In the genomic region with DNA sequence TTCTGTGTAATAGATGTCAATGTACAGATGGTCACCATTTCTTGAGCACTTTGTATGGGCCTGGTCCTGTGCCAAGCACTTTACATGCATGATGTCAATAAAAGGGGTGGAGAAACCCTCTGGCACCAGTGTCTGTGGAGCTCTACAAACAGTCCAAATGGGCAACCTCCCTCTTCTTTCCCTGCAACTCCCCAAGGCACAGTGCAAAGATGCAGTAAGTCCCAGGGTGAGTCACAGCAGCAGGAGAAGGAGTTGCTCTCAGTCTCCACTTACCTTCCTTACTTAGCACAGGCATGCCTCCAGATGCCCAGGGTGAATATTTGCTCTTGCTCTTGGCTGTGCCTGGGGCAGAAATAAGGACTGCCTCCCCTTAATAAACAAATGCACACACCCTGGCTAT, we compare ENCODE assay signal across 18 cellular contexts. TPM values are rescaled to one million over a fixed set of nuclear protein-coding genes. Genes with fewer than 3 reads are reported as not detected.
A peak's percentile ranks its signal among the peaks of the same experiment; 100 is the strongest.
DNase-seq lines count a peak whose midpoint lies in the region; ATAC-seq and TF ChIP-seq lines count a peak whose summit lies in the region.
"Had no signal": no experiment of that assay in that cellular context is flagged by ENCODE, and none has a peak within 500 bp of the region (broad histone marks: within the 10 kb centered on the region; RNA-seq: fewer than 3 reads in every experiment).

No MANE protein-coding gene starts in this region.

- CTCF ChIA-PET in mammary epithelial cell (lab: Charles Lee; ENCODE audit: low non-redundant PET), result no interaction called here
- CTCF ChIA-PET in HEK293T (lab: Yijun Ruan, JAX), result no interaction called here

- H3K4me3 ChIP-seq in Loucy (ENCODE audit: low read length, poor library complexity, severe bottlenecking), result no peak overlapping the region
- H3K4me3 ChIP-seq in mammary epithelial cell (replicated peaks in 1 of 3; ENCODE audit: insufficient read depth in 1 of 3, low read depth in 2 of 3, low read length in 3 of 3), result no peak overlapping the region
- no peak overlapping the region for H3K4me3 ChIP-seq in lung
- H3K4me3 ChIP-seq: BLaER1 had no signal

- no peak for TF ChIP-seq CTCF in Loucy (conservative IDR thresholded peaks at IDR 0.05; ENCODE audit: low read length)
- TF ChIP-seq CTCF in mammary epithelial cell (conservative IDR thresholded peaks at IDR 0.05 in 1 of 2, IDR thresholded peaks at IDR 0.05 in 1 of 2; ENCODE audit: extremely low read depth in 1 of 2, insufficient read depth in 1 of 2, low read depth in 1 of 2, low read length in 2 of 2), result no peak
- no peak for TF ChIP-seq CTCF in lung (IDR thresholded peaks at IDR 0.05; ENCODE audit: control extremely low read depth, extremely low read depth)

- H3K36me3 ChIP-seq in Loucy (ENCODE audit: insufficient read depth, low read length) (peaks cover 15% of the 10 kb centered on the region; the same call in 1 of the 2 replicates), mammary epithelial cell (ENCODE audit: insufficient read depth, low read length) (peaks cover 21% of the 10 kb centered on the region), lung (ENCODE audit: control insufficient read depth in 2 of 2, insufficient read depth in 2 of 2, low read length in 2 of 2) (peaks cover 0 to 2% of the 10 kb centered on the region in 2 donors)

- BruUV-seq in mammary epithelial cell (replicated peaks; lab: Mats Ljungman, UMichigan), result no TSS peak

- H3K27me3 ChIP-seq in Loucy (ENCODE audit: insufficient read depth, low read length, poor library complexity, severe bottlenecking) (no peaks in the 10 kb centered on the region), mammary epithelial cell (ENCODE audit: insufficient read depth, low read length) (no peaks in the 10 kb centered on the region), lung (ENCODE audit: control insufficient read depth, insufficient read depth) (no peaks in the 10 kb centered on the region)

- intact Hi-C loops in mammary epithelial cell (cut with micrococcal nuclease), result no loop called here

- 0 out of 2 replicates have a peak, but pooled peaks cover 3% of the 10 kb centered on the region for H3F3A ChIP-seq in Loucy (ENCODE audit: low read depth)

- H3K9me3 ChIP-seq in Loucy (ENCODE audit: insufficient read depth, low read depth, low read length), result no peaks in the 10 kb centered on the region
- H3K9me3 ChIP-seq in mammary epithelial cell (replicated peaks; ENCODE audit: insufficient read depth, low read length), result no peaks in the 10 kb centered on the region
- H3K9me3 ChIP-seq in lung (ENCODE audit: control insufficient read depth in 2 of 2, insufficient read depth in 1 of 2, low read length in 1 of 2), result no peaks in the 10 kb centered on the region
- H3K9me3 ChIP-seq: BLaER1 had no signal

- H4K20me1 ChIP-seq in Loucy (ENCODE audit: insufficient read depth, low read length, poor library complexity, severe bottlenecking) (peaks cover 5% of the 10 kb centered on the region), mammary epithelial cell (ENCODE audit: insufficient read depth, low read length) (no peaks in the 10 kb centered on the region)
- H4K20me1 ChIP-seq: BLaER1 had no signal

- peaks cover 70% of the 10 kb centered on the region for H3K4me1 ChIP-seq in Loucy (ENCODE audit: insufficient read depth, low read length, poor library complexity, severe bottlenecking)
- H3K4me1 ChIP-seq in mammary epithelial cell (ENCODE audit: insufficient read depth, low read length), result peaks cover 29% of the 10 kb centered on the region
- H3K4me1 ChIP-seq in lung (ENCODE audit: control insufficient read depth in 2 of 2, insufficient read depth in 2 of 2, low read length in 2 of 2), result peaks cover 0 to 17% of the 10 kb centered on the region in 2 donors

- H3K27ac ChIP-seq in mammary epithelial cell (ENCODE audit: insufficient read depth, low read depth, low read length) (no peak overlapping the region), lung (ENCODE audit: low read depth in 1 of 2, low read length in 1 of 2) (no peak overlapping the region)
- H3K27ac ChIP-seq: BLaER1 had no signal

- in situ Hi-C loops in mammary epithelial cell (cut with MboI; ENCODE audit: low sequenced_read_pairs in 2 of 2), result loop anchor here in 1 of 2 donors (10.0 kb wide), 1 partner anchor 63 kb away; no protein-coding TSS in a partner anchor

- DNase-seq in DMS79 treated with DMSO at 0.1 percent for 48 hours (lab: John Stamatoyannopoulos, UW), result peak; percentile 64
- DNase-seq in mammary epithelial cell, result peak; percentile 48
- peak; percentile 38 for DNase-seq in lung (ENCODE audit: low spot score)
- no peak for DNase-seq in NK-92 (lab: John Stamatoyannopoulos, UW; ENCODE audit: unreplicated experiment)
- no peak for DNase-seq in HEK293T (ENCODE audit: extremely low spot score)
- no peak for DNase-seq in activated CD8-positive, alpha-beta memory T cell treated with anti-CD3 and anti-CD28 coated beads for 24 hours
- DNase-seq: activated naive CD8-positive, alpha-beta T cell treated with anti-CD3 and anti-CD28 coated beads, Interleukin-2, amount 50 U/mL, for 24 hours; activated T-cell treated with anti-CD3 and anti-CD28 coated beads, Interleukin-2, amount 50 U/mL, for 24 hours; islet precursor cell; KBM-7; NCI-H2081 treated with DMSO at 0.1 percent for 48 hours; stimulated activated CD4-positive, alpha-beta T cell treated with anti-CD3 and anti-CD28 coated beads, Interleukin-4, amount 100 ng/mL, for 24 hours; stimulated activated naive CD8-positive, alpha-beta T cell treated with anti-CD3 and anti-CD28 coated beads, Interleukin-15, Interleukin-2, amounts not matched to agents 100 U/mL and 50 U/mL, for 24 hours had no signal

- H3K4me2 ChIP-seq in Loucy (ENCODE audit: low read depth, low read length, poor library complexity, severe bottlenecking), result peak overlapping the region; percentile 1
- no peak overlapping the region for H3K4me2 ChIP-seq in mammary epithelial cell (ENCODE audit: insufficient read depth, low read depth, low read length)
- H3K4me2 ChIP-seq: BLaER1 had no signal

- H3K9ac ChIP-seq in Loucy (ENCODE audit: low read depth, low read length, poor library complexity, severe bottlenecking), result no peak overlapping the region
- H3K9ac ChIP-seq in mammary epithelial cell (ENCODE audit: insufficient read depth, low read length), result no peak overlapping the region
- H3K9ac ChIP-seq: BLaER1 had no signal

- peaks cover 30% of the 10 kb centered on the region for H3K79me2 ChIP-seq in Loucy (ENCODE audit: insufficient read depth, low read length)
- peaks cover 45% of the 10 kb centered on the region for H3K79me2 ChIP-seq in mammary epithelial cell (ENCODE audit: insufficient read depth, low read length)

- dilution Hi-C loops in mammary epithelial cell (cut with HindIII; ENCODE audit: low sequenced_read_pairs), result loop anchor here (5.0 kb wide), 1 partner anchor 45 kb away; no protein-coding TSS in a partner anchor

- H3K9me2 ChIP-seq in Loucy (replicated peaks; ENCODE audit: low read depth, low read length), result no peaks in the 10 kb centered on the region

- H2AFZ ChIP-seq in Loucy (ENCODE audit: low read length), result no peak overlapping the region
- no peak overlapping the region for H2AFZ ChIP-seq in mammary epithelial cell (ENCODE audit: low read depth, low read length)

- ATAC-seq in lung (ENCODE audit: insufficient read depth, low FRiP score), result peak; percentile 21
- no peak for ATAC-seq in GM21619 (IDR thresholded peaks at IDR 0.05; ENCODE audit: unreplicated experiment)
- ATAC-seq: activated CD4-positive, CD25-positive, alpha-beta regulatory T cell treated with anti-CD3 and anti-CD28 coated beads, Interleukin-2, amount 50 U/mL, for 24 hours; activated naive CD8-positive, alpha-beta T cell treated with anti-CD3 and anti-CD28 coated beads, Interleukin-2, amount 50 U/mL, for 24 hours; stimulated activated naive CD8-positive, alpha-beta T cell treated with anti-CD3 and anti-CD28 coated beads, Interleukin-15, Interleukin-2, amounts not matched to agents 100 U/mL and 50 U/mL, for 24 hours had no signal

- POLR2A ChIA-PET in HEK293T (lab: Yijun Ruan, JAX), result no interaction called here

TF ChIP-seq in HEK293T, 16 proteins besides CTCF, POLR2A, EP300 and RAD21:
- TF ChIP-seq L3MBTL2 (conservative IDR thresholded peaks at IDR 0.05), result no peak
- TF ChIP-seq SUZ12 (IDR thresholded peaks at IDR 0.05), result no peak
- no peak for TF ChIP-seq ZNF384 (IDR thresholded peaks at IDR 0.05)
- no peak for TF ChIP-seq TARDBP (IDR thresholded peaks at IDR 0.05)
- TF ChIP-seq NFRKB (IDR thresholded peaks at IDR 0.05), result no peak
- TF ChIP-seq SP1 (IDR thresholded peaks at IDR 0.05), result no peak
- TF ChIP-seq HDGF (IDR thresholded peaks at IDR 0.05; ENCODE audit: borderline replicate concordance), result no peak
- no peak for TF ChIP-seq ELF4 (IDR thresholded peaks at IDR 0.05)
- no peak for TF ChIP-seq FOXM1 (IDR thresholded peaks at IDR 0.05; ENCODE audit: borderline replicate concordance)
- TF ChIP-seq ARNT (IDR thresholded peaks at IDR 0.05), result no peak
- TF ChIP-seq LEF1 (IDR thresholded peaks at IDR 0.05; ENCODE audit: borderline replicate concordance), result no peak
- no peak for TF ChIP-seq BHLHE40 (IDR thresholded peaks at IDR 0.05; ENCODE audit: borderline replicate concordance)
- TF ChIP-seq FOXA1 (IDR thresholded peaks at IDR 0.05), result no peak
- no peak for TF ChIP-seq CTBP1 (IDR thresholded peaks at IDR 0.05; ENCODE audit: borderline replicate concordance)
- TF ChIP-seq FOXK2 (IDR thresholded peaks at IDR 0.05), result no peak

RNA-seq across cellular contexts. Expression of a gene that starts 4.3 kb away (rescaled TPM):
- total RNA-seq in mammary epithelial cell (100 to 1,000 TPM in 1 of 2 donors, 10 to 100 TPM in 1; 19.2 to 138 TPM), lung (10 to 100 TPM; 13.1 to 35.8 TPM)
- polyA plus RNA-seq in mammary epithelial cell (203 TPM), lung (10 to 100 TPM; 36.1 to 56.3 TPM)
- polyA minus RNA-seq in mammary epithelial cell, result 38.5 TPM
- total RNA-seq: G401 had no signal

Comparison
In these comparisons a context has a peak if more than half of its experiments do, and no peak if none do; other contexts are left out.
1. DNase-seq: peak in DMS79 treated with DMSO at 0.1 percent for 48 hours (single experiment), mammary epithelial cell (single experiment) and lung (single experiment); none in NK-92 (single experiment), HEK293T (single experiment) and activated CD8-positive, alpha-beta memory T cell treated with anti-CD3 and anti-CD28 coated beads for 24 hours (single experiment).